26 cellular contexts compared by ENCODE assay signal in the genomic region with DNA sequence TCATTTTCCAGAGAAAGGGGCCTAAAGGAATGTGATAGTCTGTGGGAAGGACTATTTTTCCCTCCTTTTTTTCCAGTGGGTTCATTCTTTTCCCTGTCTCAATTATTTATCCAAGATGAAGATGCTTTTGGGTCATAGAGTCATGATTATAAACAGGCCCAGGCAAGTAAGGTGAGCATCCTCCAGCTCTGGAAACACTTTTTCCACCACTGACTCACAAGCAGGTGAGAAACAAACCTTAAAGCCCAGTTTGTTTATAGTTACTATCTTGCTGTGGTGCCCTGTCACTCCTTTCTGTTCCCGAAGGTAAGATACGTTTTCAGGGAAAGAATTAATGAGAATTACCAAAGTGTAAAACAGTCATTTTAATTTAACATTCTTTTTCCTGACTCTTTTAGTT.
"Had no signal": no experiment of that assay in that cellular context is flagged by ENCODE, and none has a peak within 500 bp of the region (broad histone marks: within the 10 kb centered on the region; RNA-seq: fewer than 3 reads in every experiment).

No MANE protein-coding gene starts in this region.

- H3K79me2 ChIP-seq: hepatocyte had no signal

- FAIRE-seq: urothelium cell line had no signal

- H3K4me1 ChIP-seq: right lobe of liver, testis, thyroid gland, transverse colon, upper lobe of left lung had no signal

- H3K27ac Mint-ChIP-seq: memory B cell; natural killer cell treated with Interleukin-12 subunit alpha and Interleukin-12 subunit beta and Interleukin-15 and Interleukin-18, amount 100 ng/mL, for 72 hours; progenitor cell of endocrine pancreas; stimulated activated naive B cell treated with anti-CD40 and anti-IgM and Interleukin-4, amounts not matched to agents 10 μg/mL and 1 μg/mL and 100 μg/mL, for 72 hours had no signal

- H3K4me3 ChIP-seq: hepatocyte, left ventricle myocardium inferior, lung, mucosa of descending colon, ovary, right atrium auricular region, right lobe of liver, skin epidermis, stomach, testis, thyroid gland, transverse colon, upper lobe of left lung had no signal

- H2AFZ ChIP-seq: hepatocyte had no signal

- H3K36me3 Mint-ChIP-seq: memory B cell; natural killer cell treated with Interleukin-12 subunit alpha and Interleukin-12 subunit beta and Interleukin-15 and Interleukin-18, amount 100 ng/mL, for 72 hours; stimulated activated naive B cell treated with anti-CD40 and anti-IgM and Interleukin-4, amounts not matched to agents 10 μg/mL and 1 μg/mL and 100 μg/mL, for 72 hours had no signal

- H3K9me3 Mint-ChIP-seq: memory B cell; natural killer cell treated with Interleukin-12 subunit alpha and Interleukin-12 subunit beta and Interleukin-15 and Interleukin-18, amount 100 ng/mL, for 72 hours; stimulated activated naive B cell treated with anti-CD40 and anti-IgM and Interleukin-4, amounts not matched to agents 10 μg/mL and 1 μg/mL and 100 μg/mL, for 72 hours had no signal

- H3K4me3 Mint-ChIP-seq: memory B cell; naive thymus-derived CD4-positive, alpha-beta T cell; natural killer cell treated with Interleukin-12 subunit alpha and Interleukin-12 subunit beta and Interleukin-15 and Interleukin-18, amount 100 ng/mL, for 72 hours; stimulated activated naive B cell treated with anti-CD40 and anti-IgM and Interleukin-4, amounts not matched to agents 10 μg/mL and 1 μg/mL and 100 μg/mL, for 72 hours had no signal

- H3K27me3 ChIP-seq: hepatocyte, ovary, right atrium auricular region, right lobe of liver, stomach, testis, thyroid gland, transverse colon, upper lobe of left lung had no signal

- H3K36me3 ChIP-seq: left ventricle myocardium inferior, ovary, right atrium auricular region, right lobe of liver, stomach, thyroid gland, transverse colon, upper lobe of left lung had no signal

- DNase-seq: islet precursor cell; left ventricle myocardium inferior; midbrain; mucosa of descending colon; naive thymus-derived CD4-positive, alpha-beta T cell; ovary; right lobe of liver; stimulated activated CD4-positive, alpha-beta T cell treated with anti-CD3 and anti-CD28 coated beads, Interleukin-12 subunit alpha, Interleukin-12 subunit beta, amount 100 ng/mL, for 4 hours; stimulated activated CD4-positive, alpha-beta T cell treated with anti-CD3 and anti-CD28 coated beads, Interleukin-15, amount 100 ng/mL, for 24 hours; stimulated activated CD4-positive, alpha-beta T cell treated with anti-CD3 and anti-CD28 coated beads, Interleukin-2, amount 100 ng/mL, for 24 hours; stimulated activated CD4-positive, alpha-beta T cell treated with anti-CD3 and anti-CD28 coated beads, Interleukin-4, amount 100 ng/mL, for 1 hour; stimulated activated naive B cell treated with anti-CD40 and anti-IgM and Interleukin-4, amounts not matched to agents 10 μg/mL and 1 μg/mL and 100 μg/mL, for 72 hours; stimulated activated naive CD8-positive, alpha-beta T cell treated with anti-CD3 and anti-CD28 coated beads, Interleukin-15, Interleukin-2, amounts not matched to agents 100 U/mL and 50 U/mL, for 24 hours; stomach; testis; thyroid gland; transverse colon; upper lobe of left lung had no signal

- H3K27ac ChIP-seq: hepatocyte, left ventricle myocardium inferior, ovary, right atrium auricular region, right lobe of liver, skin epidermis, stomach, testis, thyroid gland, transverse colon, upper lobe of left lung had no signal

- H3K4me2 ChIP-seq: hepatocyte had no signal

- H3K9me3 ChIP-seq: left ventricle myocardium inferior, mucosa of descending colon, ovary, right atrium auricular region, right lobe of liver, stomach, testis, thyroid gland, transverse colon, upper lobe of left lung had no signal

- ATAC-seq: mucosa of descending colon; naive thymus-derived CD4-positive, alpha-beta T cell; natural killer cell treated with Interleukin-12 subunit alpha and Interleukin-12 subunit beta and Interleukin-15 and Interleukin-18, amount 100 ng/mL, for 72 hours; right lobe of liver; stimulated activated naive B cell treated with anti-CD40 and anti-IgM and Interleukin-4, amounts not matched to agents 10 μg/mL and 1 μg/mL and 100 μg/mL, for 72 hours; stimulated activated naive CD8-positive, alpha-beta T cell treated with anti-CD3 and anti-CD28 coated beads, Interleukin-15, Interleukin-2, amounts not matched to agents 100 U/mL and 50 U/mL, for 24 hours had no signal
